Comparison of ENCODE assay signal across 1 cellular context in the genomic region with DNA sequence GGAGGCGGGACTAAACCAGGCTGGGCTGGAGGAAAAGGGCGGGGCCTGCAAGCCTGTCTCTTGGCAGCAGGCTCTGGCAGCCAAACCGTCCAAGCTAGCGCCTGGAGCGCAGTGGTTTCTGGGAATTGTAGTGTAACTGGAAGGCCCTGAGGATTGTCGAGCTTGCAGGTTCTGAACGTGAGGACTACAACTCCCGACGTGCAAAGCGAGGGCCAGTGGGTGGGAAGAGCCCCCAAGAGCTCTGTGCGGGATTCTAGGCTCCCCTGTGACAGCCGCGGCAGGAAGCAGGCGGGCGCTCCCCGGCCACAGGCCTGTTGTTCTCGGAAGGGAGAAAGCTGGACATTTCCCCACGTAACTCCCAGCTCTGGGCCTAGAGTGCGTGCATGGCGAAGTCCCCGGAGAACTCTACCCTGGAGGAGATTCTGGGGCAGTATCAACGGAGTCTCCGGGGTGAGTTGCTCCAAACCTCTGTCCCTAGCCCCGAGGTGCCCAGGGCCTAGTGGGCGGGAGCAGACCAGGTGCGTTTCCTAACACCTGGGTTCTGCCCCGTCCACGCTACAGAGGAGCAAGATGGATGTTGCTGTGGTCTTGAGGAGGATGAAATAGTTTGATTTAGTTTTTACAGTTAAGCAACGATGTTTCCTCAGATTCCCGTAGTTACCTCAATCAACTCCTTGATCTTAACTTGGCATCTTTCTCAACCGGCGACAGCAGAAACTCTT.
TF ChIP-seq lines count a peak whose summit lies in the region.

A gene (plus strand): TSS at position 251 of the 722 bp plus-strand sequence. CDS start 133 bp downstream, at position 384.

TF ChIP-seq in K562, 482 proteins besides CTCF, POLR2A, EP300 and RAD21 (continued from another document and continues in another):
- TF ChIP-seq, protein P1, sequence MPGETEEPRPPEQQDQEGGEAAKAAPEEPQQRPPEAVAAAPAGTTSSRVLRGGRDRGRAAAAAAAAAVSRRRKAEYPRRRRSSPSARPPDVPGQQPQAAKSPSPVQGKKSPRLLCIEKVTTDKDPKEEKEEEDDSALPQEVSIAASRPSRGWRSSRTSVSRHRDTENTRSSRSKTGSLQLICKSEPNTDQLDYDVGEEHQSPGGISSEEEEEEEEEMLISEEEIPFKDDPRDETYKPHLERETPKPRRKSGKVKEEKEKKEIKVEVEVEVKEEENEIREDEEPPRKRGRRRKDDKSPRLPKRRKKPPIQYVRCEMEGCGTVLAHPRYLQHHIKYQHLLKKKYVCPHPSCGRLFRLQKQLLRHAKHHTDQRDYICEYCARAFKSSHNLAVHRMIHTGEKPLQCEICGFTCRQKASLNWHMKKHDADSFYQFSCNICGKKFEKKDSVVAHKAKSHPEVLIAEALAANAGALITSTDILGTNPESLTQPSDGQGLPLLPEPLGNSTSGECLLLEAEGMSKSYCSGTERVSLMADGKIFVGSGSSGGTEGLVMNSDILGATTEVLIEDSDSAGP (CRISPR knock-in tag; IDR thresholded peaks at IDR 0.05) = no peak
- TF ChIP-seq NCOA2 (IDR thresholded peaks at IDR 0.05; ENCODE audit: partially characterized antibody in 2 of 2) (no peak), TGIF2 (CRISPR knock-in tag; IDR thresholded peaks at IDR 0.05) (no peak), FOSL1 (tag; conservative IDR thresholded peaks at IDR 0.05) (no peak), ZNF274 (IDR thresholded peaks at IDR 0.05; ENCODE audit: borderline replicate concordance, low read depth, low read length) (no peak), HCFC1 (IDR thresholded peaks at IDR 0.05; ENCODE audit: low read depth, low read length) (peak; percentile 96), PHF8 (IDR thresholded peaks at IDR 0.05; ENCODE audit: borderline replicate concordance, low read length) (peak; percentile 92), ZNF384 (IDR thresholded peaks at IDR 0.05; ENCODE audit: low read depth, low read length) (no peak), POLR2AphosphoS5 (IDR thresholded peaks at IDR 0.05; ENCODE audit: control insufficient read depth, insufficient read depth, low read depth, low read length) (peak; percentile 89), STAT5B (CRISPR knock-in tag; IDR thresholded peaks at IDR 0.05) (no peak), CREB1 (IDR thresholded peaks at IDR 0.05) (peak; percentile 46; the same call in 1 of the 2 replicates), CREB1 (CRISPR knock-in tag; IDR thresholded peaks at IDR 0.05) (no peak; the same call in 1 of the 2 replicates), ZFX (CRISPR knock-in tag; IDR thresholded peaks at IDR 0.05) (peak; percentile 99), OTX1 (CRISPR knock-in tag; IDR thresholded peaks at IDR 0.05) (peak; percentile 54; the same call in 1 of the 2 replicates), ZNF668 (CRISPR knock-in tag; IDR thresholded peaks at IDR 0.05) (no peak), CBX2 (IDR thresholded peaks at IDR 0.05; ENCODE audit: insufficient read depth, low read length, poor library complexity, severe bottlenecking) (no peak), DIDO1 (tag; IDR thresholded peaks at IDR 0.05; ENCODE audit: low read depth) (peak; percentile 43; the same call in 1 of the 2 replicates), CCNT2 (IDR thresholded peaks at IDR 0.05; ENCODE audit: borderline replicate concordance, extremely low read depth, insufficient read length, low read depth, low read length) (peak; percentile 61), ESRRA (IDR thresholded peaks at IDR 0.05; ENCODE audit: borderline replicate concordance, low read depth) (peak; percentile 60; the same call in 1 of the 2 replicates), MTA2 (IDR thresholded peaks at IDR 0.05; ENCODE audit: low read depth) (no peak), NFATC3 (IDR thresholded peaks at IDR 0.05) (0 out of 2 replicates have a peak, but pooled peaks have one; percentile 42), NR4A1 (CRISPR knock-in tag; IDR thresholded peaks at IDR 0.05) (peak; percentile 82; the same call in 1 of the 2 replicates), NR4A1 (tag; IDR thresholded peaks at IDR 0.05) (0 out of 2 replicates have a peak, but pooled peaks have one; percentile 47), RFX5 (IDR thresholded peaks at IDR 0.05; ENCODE audit: low read depth, low read length) (no peak), ZFP36 (IDR thresholded peaks at IDR 0.05; ENCODE audit: low read depth, low read length, partially characterized antibody) (peak; percentile 21), TCF3 (CRISPR knock-in tag; IDR thresholded peaks at IDR 0.05) (no peak), ZNF717 (CRISPR knock-in tag; IDR thresholded peaks at IDR 0.05) (no peak), MYC (IDR thresholded peaks at IDR 0.05; ENCODE audit: low read depth, low read length) (peak; percentile 66), MYC (CRISPR knock-in tag; IDR thresholded peaks at IDR 0.05; ENCODE audit: borderline replicate concordance, low read depth) (no peak), TCF7 (IDR thresholded peaks at IDR 0.05; ENCODE audit: borderline replicate concordance) (peak; percentile 37; the same call in 1 of the 2 replicates), ARID1B (IDR thresholded peaks at IDR 0.05) (no peak; the same call in 1 of the 2 replicates), HNRNPLL (IDR thresholded peaks at IDR 0.05; ENCODE audit: low read depth, low read length, poor library complexity, severe bottlenecking) (peak; percentile 76), GABPA (tag; conservative IDR thresholded peaks at IDR 0.05; ENCODE audit: low read depth) (no peak; the same call in 1 of the 2 replicates), ZNF75A (CRISPR knock-in tag; IDR thresholded peaks at IDR 0.05) (no peak), ZNF140 (CRISPR knock-in tag; IDR thresholded peaks at IDR 0.05) (no peak), ZNF766 (CRISPR knock-in tag; conservative IDR thresholded peaks at IDR 0.05) (peak; percentile 95)
- TF ChIP-seq, protein P2, sequence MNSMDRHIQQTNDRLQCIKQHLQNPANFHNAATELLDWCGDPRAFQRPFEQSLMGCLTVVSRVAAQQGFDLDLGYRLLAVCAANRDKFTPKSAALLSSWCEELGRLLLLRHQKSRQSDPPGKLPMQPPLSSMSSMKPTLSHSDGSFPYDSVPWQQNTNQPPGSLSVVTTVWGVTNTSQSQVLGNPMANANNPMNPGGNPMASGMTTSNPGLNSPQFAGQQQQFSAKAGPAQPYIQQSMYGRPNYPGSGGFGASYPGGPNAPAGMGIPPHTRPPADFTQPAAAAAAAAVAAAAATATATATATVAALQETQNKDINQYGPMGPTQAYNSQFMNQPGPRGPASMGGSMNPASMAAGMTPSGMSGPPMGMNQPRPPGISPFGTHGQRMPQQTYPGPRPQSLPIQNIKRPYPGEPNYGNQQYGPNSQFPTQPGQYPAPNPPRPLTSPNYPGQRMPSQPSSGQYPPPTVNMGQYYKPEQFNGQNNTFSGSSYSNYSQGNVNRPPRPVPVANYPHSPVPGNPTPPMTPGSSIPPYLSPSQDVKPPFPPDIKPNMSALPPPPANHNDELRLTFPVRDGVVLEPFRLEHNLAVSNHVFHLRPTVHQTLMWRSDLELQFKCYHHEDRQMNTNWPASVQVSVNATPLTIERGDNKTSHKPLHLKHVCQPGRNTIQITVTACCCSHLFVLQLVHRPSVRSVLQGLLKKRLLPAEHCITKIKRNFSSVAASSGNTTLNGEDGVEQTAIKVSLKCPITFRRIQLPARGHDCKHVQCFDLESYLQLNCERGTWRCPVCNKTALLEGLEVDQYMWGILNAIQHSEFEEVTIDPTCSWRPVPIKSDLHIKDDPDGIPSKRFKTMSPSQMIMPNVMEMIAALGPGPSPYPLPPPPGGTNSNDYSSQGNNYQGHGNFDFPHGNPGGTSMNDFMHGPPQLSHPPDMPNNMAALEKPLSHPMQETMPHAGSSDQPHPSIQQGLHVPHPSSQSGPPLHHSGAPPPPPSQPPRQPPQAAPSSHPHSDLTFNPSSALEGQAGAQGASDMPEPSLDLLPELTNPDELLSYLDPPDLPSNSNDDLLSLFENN (IDR thresholded peaks at IDR 0.05; ENCODE audit: low read depth in 2 of 2, low read length in 2 of 2) = 0 out of 4 replicates have a peak, but pooled peaks of 1 of the 2 experiments have one; percentile 35
- TF ChIP-seq, protein P3, sequence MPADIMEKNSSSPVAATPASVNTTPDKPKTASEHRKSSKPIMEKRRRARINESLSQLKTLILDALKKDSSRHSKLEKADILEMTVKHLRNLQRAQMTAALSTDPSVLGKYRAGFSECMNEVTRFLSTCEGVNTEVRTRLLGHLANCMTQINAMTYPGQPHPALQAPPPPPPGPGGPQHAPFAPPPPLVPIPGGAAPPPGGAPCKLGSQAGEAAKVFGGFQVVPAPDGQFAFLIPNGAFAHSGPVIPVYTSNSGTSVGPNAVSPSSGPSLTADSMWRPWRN (IDR thresholded peaks at IDR 0.05; ENCODE audit: low read depth) = peak; percentile 15; the same call in 1 of the 2 replicates
- TF ChIP-seq, protein P4, sequence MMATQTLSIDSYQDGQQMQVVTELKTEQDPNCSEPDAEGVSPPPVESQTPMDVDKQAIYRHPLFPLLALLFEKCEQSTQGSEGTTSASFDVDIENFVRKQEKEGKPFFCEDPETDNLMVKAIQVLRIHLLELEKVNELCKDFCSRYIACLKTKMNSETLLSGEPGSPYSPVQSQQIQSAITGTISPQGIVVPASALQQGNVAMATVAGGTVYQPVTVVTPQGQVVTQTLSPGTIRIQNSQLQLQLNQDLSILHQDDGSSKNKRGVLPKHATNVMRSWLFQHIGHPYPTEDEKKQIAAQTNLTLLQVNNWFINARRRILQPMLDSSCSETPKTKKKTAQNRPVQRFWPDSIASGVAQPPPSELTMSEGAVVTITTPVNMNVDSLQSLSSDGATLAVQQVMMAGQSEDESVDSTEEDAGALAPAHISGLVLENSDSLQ (IDR thresholded peaks at IDR 0.05) = peak; percentile 75
- TF ChIP-seq, protein P5, sequence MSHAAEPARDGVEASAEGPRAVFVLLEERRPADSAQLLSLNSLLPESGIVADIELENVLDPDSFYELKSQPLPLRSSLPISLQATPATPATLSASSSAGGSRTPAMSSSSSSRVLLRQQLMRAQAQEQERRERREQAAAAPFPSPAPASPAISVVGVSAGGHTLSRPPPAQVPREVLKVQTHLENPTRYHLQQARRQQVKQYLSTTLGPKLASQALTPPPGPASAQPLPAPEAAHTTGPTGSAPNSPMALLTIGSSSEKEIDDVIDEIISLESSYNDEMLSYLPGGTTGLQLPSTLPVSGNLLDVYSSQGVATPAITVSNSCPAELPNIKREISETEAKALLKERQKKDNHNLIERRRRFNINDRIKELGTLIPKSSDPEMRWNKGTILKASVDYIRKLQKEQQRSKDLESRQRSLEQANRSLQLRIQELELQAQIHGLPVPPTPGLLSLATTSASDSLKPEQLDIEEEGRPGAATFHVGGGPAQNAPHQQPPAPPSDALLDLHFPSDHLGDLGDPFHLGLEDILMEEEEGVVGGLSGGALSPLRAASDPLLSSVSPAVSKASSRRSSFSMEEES (CRISPR knock-in tag; IDR thresholded peaks at IDR 0.05) = peak; percentile 19; the same call in 1 of the 2 replicates
- TF ChIP-seq, protein P6, sequence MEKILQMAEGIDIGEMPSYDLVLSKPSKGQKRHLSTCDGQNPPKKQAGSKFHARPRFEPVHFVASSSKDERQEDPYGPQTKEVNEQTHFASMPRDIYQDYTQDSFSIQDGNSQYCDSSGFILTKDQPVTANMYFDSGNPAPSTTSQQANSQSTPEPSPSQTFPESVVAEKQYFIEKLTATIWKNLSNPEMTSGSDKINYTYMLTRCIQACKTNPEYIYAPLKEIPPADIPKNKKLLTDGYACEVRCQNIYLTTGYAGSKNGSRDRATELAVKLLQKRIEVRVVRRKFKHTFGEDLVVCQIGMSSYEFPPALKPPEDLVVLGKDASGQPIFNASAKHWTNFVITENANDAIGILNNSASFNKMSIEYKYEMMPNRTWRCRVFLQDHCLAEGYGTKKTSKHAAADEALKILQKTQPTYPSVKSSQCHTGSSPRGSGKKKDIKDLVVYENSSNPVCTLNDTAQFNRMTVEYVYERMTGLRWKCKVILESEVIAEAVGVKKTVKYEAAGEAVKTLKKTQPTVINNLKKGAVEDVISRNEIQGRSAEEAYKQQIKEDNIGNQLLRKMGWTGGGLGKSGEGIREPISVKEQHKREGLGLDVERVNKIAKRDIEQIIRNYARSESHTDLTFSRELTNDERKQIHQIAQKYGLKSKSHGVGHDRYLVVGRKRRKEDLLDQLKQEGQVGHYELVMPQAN (IDR thresholded peaks at IDR 0.05; ENCODE audit: borderline replicate concordance) = peak; percentile 87; the same call in 1 of the 2 replicates
- TF ChIP-seq, protein P7, sequence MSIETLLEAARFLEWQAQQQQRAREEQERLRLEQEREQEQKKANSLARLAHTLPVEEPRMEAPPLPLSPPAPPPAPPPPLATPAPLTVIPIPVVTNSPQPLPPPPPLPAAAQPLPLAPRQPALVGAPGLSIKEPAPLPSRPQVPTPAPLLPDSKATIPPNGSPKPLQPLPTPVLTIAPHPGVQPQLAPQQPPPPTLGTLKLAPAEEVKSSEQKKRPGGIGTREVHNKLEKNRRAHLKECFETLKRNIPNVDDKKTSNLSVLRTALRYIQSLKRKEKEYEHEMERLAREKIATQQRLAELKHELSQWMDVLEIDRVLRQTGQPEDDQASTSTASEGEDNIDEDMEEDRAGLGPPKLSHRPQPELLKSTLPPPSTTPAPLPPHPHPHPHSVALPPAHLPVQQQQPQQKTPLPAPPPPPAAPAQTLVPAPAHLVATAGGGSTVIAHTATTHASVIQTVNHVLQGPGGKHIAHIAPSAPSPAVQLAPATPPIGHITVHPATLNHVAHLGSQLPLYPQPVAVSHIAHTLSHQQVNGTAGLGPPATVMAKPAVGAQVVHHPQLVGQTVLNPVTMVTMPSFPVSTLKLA (conservative IDR thresholded peaks at IDR 0.05) = peak; percentile 71 to 86
- TF ChIP-seq, protein P8, sequence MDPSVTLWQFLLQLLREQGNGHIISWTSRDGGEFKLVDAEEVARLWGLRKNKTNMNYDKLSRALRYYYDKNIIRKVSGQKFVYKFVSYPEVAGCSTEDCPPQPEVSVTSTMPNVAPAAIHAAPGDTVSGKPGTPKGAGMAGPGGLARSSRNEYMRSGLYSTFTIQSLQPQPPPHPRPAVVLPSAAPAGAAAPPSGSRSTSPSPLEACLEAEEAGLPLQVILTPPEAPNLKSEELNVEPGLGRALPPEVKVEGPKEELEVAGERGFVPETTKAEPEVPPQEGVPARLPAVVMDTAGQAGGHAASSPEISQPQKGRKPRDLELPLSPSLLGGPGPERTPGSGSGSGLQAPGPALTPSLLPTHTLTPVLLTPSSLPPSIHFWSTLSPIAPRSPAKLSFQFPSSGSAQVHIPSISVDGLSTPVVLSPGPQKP (CRISPR knock-in tag; IDR thresholded peaks at IDR 0.05) = no peak
- TF ChIP-seq, protein P9, sequence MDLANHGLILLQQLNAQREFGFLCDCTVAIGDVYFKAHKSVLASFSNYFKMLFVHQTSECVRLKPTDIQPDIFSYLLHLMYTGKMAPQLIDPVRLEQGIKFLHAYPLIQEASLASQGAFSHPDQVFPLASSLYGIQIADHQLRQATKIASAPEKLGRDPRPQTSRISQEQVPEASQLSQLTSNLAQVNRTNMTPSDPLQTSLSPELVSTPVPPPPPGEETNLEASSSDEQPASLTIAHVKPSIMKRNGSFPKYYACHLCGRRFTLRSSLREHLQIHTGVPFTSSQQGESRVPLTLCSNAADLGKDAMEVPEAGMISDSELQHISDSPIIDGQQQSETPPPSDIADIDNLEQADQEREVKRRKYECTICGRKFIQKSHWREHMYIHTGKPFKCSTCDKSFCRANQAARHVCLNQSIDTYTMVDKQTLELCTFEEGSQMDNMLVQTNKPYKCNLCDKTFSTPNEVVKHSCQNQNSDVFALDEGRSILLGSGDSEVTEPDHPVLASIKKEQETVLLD (IDR thresholded peaks at IDR 0.05) = no peak
